Comparison of ENCODE assay signal across 15 cellular contexts in the genomic region with DNA sequence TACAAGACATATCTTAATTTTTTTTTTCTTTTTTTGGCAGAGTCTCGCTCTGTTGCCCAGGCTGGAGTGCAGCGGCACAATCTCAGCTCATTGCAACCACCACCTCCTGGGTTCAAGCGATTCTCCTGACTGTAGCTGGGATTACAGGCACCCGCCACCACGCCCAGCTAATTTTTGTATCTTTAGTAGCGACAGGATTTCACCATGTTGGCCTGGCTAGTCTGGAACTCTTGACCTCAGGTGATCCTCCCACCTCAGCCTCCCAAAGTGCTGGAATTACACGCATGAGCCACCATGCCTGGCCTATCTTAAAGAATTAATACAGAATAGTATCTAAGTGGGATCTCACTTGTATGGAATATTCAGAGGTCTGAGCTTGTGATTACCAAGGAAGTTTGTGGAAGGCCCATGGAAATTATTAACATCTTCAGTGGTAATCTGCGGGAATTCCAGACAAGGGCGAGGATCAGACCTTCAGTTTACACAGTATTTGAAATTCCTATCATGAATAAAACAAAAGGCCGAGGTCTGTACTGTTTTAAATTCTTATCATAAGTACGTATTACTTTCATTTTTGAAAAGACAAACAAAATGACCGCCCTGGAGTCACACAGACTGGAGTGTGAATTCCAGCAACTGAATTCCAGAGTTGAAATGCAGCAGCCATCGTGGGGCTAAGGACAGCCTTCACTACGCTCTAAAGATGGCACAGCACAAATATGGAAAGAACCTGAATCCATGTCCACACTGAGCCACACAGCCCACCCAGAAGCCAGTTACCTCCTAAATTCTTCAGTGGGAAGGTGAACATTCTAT. TPM values are rescaled to one million over a fixed set of nuclear protein-coding genes. Genes with fewer than 3 reads are reported as not detected.
DNase-seq lines count a peak whose midpoint lies in the region; ATAC-seq, FAIRE-seq and TF ChIP-seq lines count a peak whose summit lies in the region.
"Had no signal": no experiment of that assay in that cellular context is flagged by ENCODE, and none has a peak within 500 bp of the region (broad histone marks: within the 10 kb centered on the region; RNA-seq: fewer than 3 reads in every experiment).

No MANE protein-coding gene starts in this region.

- no peaks in the 10 kb centered on the region for H3K9me3 ChIP-seq in K562 (replicated peaks; ENCODE audit: control insufficient read depth, insufficient read depth, low read depth, low read length)
- no peaks in the 10 kb centered on the region for H3K9me3 ChIP-seq in right lobe of liver
- H3K9me3 ChIP-seq in suprapubic skin: no peaks in the 10 kb centered on the region
- no peaks in the 10 kb centered on the region for H3K9me3 ChIP-seq in mammary epithelial cell (replicated peaks; ENCODE audit: insufficient read depth, low read length)

- TF ChIP-seq POLR2A in K562 (conservative IDR thresholded peaks at IDR 0.05) (no peak), right lobe of liver (IDR thresholded peaks at IDR 0.05) (no peak), suprapubic skin (IDR thresholded peaks at IDR 0.05) (no peak)

- H4K20me1 ChIP-seq in K562 (replicated peaks; ENCODE audit: control insufficient read depth, insufficient read depth, low read length): peaks cover 19% of the 10 kb centered on the region
- no peaks in the 10 kb centered on the region for H4K20me1 ChIP-seq in mammary epithelial cell (ENCODE audit: insufficient read depth, low read length)

- TF ChIP-seq CTCF in K562 (IDR thresholded peaks at IDR 0.05 in 2 of 3, conservative IDR thresholded peaks at IDR 0.05 in 1 of 3; ENCODE audit: insufficient read depth in 2 of 3, low read depth in 1 of 3, low read length in 3 of 3) (no peak), right lobe of liver (IDR thresholded peaks at IDR 0.05) (no peak), suprapubic skin (IDR thresholded peaks at IDR 0.05) (no peak), mammary epithelial cell (conservative IDR thresholded peaks at IDR 0.05 in 1 of 2, IDR thresholded peaks at IDR 0.05 in 1 of 2; ENCODE audit: extremely low read depth in 1 of 2, insufficient read depth in 1 of 2, low read depth in 1 of 2, low read length in 2 of 2) (no peak)

- no peak overlapping the region for H3K4me3 ChIP-seq in K562
- H3K4me3 ChIP-seq in right lobe of liver: no peak overlapping the region
- H3K4me3 ChIP-seq in suprapubic skin: no peak overlapping the region
- no peak overlapping the region for H3K4me3 ChIP-seq in mammary epithelial cell (replicated peaks in 1 of 3; ENCODE audit: insufficient read depth in 1 of 3, low read depth in 2 of 3, low read length in 3 of 3)

- H3K4me3 Mint-ChIP-seq in activated CD4-positive, alpha-beta memory T cell treated with anti-CD3 and anti-CD28 coated beads for 36 hours: no peak overlapping the region
- no peak overlapping the region for H3K4me3 Mint-ChIP-seq in activated CD4-positive, alpha-beta memory T cell treated with anti-CD3 and anti-CD28 coated beads, Interleukin-2, amount 10 ng/mL, durations not matched to agents 7 days and 5 days

- no peaks in the 10 kb centered on the region for H3K9me1 ChIP-seq in K562 (ENCODE audit: control insufficient read depth, insufficient read depth, low read length)

- H3K4me1 ChIP-seq in K562 (replicated peaks in 1 of 2; ENCODE audit: control insufficient read depth in 2 of 2, insufficient read depth in 2 of 2, low read length in 2 of 2) (peaks cover 0 to 6% of the 10 kb centered on the region in 2 experiments; a peak in 2 of 5 replicates), right lobe of liver (no peaks in the 10 kb centered on the region), suprapubic skin (peaks cover 14% of the 10 kb centered on the region), mammary epithelial cell (ENCODE audit: insufficient read depth, low read length) (no peaks in the 10 kb centered on the region)

- in situ Hi-C loops in K562 (cut with MboI) (no loop called here), mammary epithelial cell (cut with MboI; ENCODE audit: low sequenced_read_pairs in 2 of 2) (loop anchor here in 1 of 2 donors (25.0 kb wide), 1 partner anchor 303 kb away; no protein-coding TSS in a partner anchor)

- ATAC-seq in K562: no peak
- peak in 2 of 4 donors; percentile 15 to 46 for ATAC-seq in right lobe of liver

- peak; percentile 40 for FAIRE-seq in K562 (lab: Jason Lieb, UNC)
- FAIRE-seq: A204.1, keratinocyte had no signal

- WGBS in K562 (ENCODE audit: insufficient coverage, low coverage, missing lambda C conversion rate): 4% methylated on average over 14 of the region's 14 CpGs
- WGBS in right lobe of liver (ENCODE audit: insufficient coverage, low coverage, low lambda C conversion rate, missing lambda C conversion rate): 53% methylated on average over 14 of the region's 14 CpGs
- 80% methylated on average over 14 of the region's 14 CpGs for WGBS in suprapubic skin
- 81% methylated on average over 14 of the region's 14 CpGs for WGBS in mammary epithelial cell (ENCODE audit: low coverage, missing lambda C conversion rate)

- H3K27me3 ChIP-seq in K562 (ENCODE audit: control insufficient read depth in 2 of 2, insufficient read depth in 2 of 2, low read length in 2 of 2) (peaks cover 44 to 65% of the 10 kb centered on the region in 2 experiments), right lobe of liver (no peaks in the 10 kb centered on the region), suprapubic skin (peaks cover 32% of the 10 kb centered on the region), mammary epithelial cell (ENCODE audit: insufficient read depth, low read length) (peaks cover 12% of the 10 kb centered on the region)

- POLR2A ChIA-PET in activated CD4-positive, alpha-beta memory T cell treated with anti-CD3 and anti-CD28 coated beads for 36 hours (lab: Charles Lee): no interaction called here
- POLR2A ChIA-PET in activated CD4-positive, alpha-beta memory T cell treated with anti-CD3 and anti-CD28 coated beads, Interleukin-2, amount 10 ng/mL, durations not matched to agents 7 days and 5 days (lab: Charles Lee): no interaction called here
- POLR2A ChIA-PET in K562 (lab: Yijun Ruan, JAX): interaction anchor here (0.6 to 2.4 kb wide), 3 partner anchors 11 to 1507 kb away, joined by 3 to 6 read pairs (median 5); no protein-coding TSS in a partner anchor

- H3K4me2 ChIP-seq in K562 (ENCODE audit: insufficient read depth, low read length): no peak overlapping the region
- H3K4me2 ChIP-seq in mammary epithelial cell (ENCODE audit: insufficient read depth, low read depth, low read length): no peak overlapping the region

- no peak overlapping the region for H3K9ac ChIP-seq in K562 (ENCODE audit: insufficient read depth in 1 of 2, low read depth in 2 of 2, low read length in 2 of 2)
- H3K9ac ChIP-seq in mammary epithelial cell (ENCODE audit: insufficient read depth, low read length): no peak overlapping the region

- BruUV-seq in K562 (replicated peaks; lab: Mats Ljungman, UMichigan) (no TSS peak), mammary epithelial cell (replicated peaks; lab: Mats Ljungman, UMichigan) (no TSS peak)

- H3K79me2 ChIP-seq in K562 (ENCODE audit: control insufficient read depth, insufficient read depth, low read length) (no peaks in the 10 kb centered on the region), mammary epithelial cell (ENCODE audit: insufficient read depth, low read length) (no peaks in the 10 kb centered on the region)

- H3K4me1 Mint-ChIP-seq in activated CD4-positive, alpha-beta memory T cell treated with anti-CD3 and anti-CD28 coated beads for 36 hours (ENCODE audit: low read depth): no peaks in the 10 kb centered on the region
- H3K4me1 Mint-ChIP-seq in activated CD4-positive, alpha-beta memory T cell treated with anti-CD3 and anti-CD28 coated beads, Interleukin-2, amount 10 ng/mL, durations not matched to agents 7 days and 5 days: peaks cover 1% of the 10 kb centered on the region

- peak; percentile 5 for DNase-seq in activated CD4-positive, alpha-beta memory T cell treated with anti-CD3 and anti-CD28 coated beads for 36 hours
- no peak for DNase-seq in activated CD4-positive, alpha-beta memory T cell treated with anti-CD3 and anti-CD28 coated beads, Interleukin-2, amount 10 ng/mL, durations not matched to agents 7 days and 5 days
- DNase-seq in K562 (ENCODE audit: extremely low read depth in 1 of 4, low spot score in 3 of 4): no peak
- DNase-seq in right lobe of liver: peak in 2 of 3 donors; percentile 3 to 45
- DNase-seq in suprapubic skin (ENCODE audit: low spot score in 2 of 2): peak; percentile 25 to 75
- no peak for DNase-seq in activated naive CD4-positive, alpha-beta T cell treated with Interleukin-2 at 50 U/mL for 16 hours
- DNase-seq in SIG-M5 (lab: John Stamatoyannopoulos, UW): no peak
- no peak for DNase-seq in mammary epithelial cell
- DNase-seq: activated T-cell treated with anti-CD3 and anti-CD28 coated beads for 4 hours; effector CD8-positive, alpha-beta T cell; GDM1; NCI-H510A treated with DMSO at 0.1 percent for 48 hours had no signal

- H3K27ac Mint-ChIP-seq in activated CD4-positive, alpha-beta memory T cell treated with anti-CD3 and anti-CD28 coated beads for 36 hours: no peak overlapping the region
- no peak overlapping the region for H3K27ac Mint-ChIP-seq in activated CD4-positive, alpha-beta memory T cell treated with anti-CD3 and anti-CD28 coated beads, Interleukin-2, amount 10 ng/mL, durations not matched to agents 7 days and 5 days

- no peak for TF ChIP-seq RAD21 in K562 (CRISPR knock-in tag; conservative IDR thresholded peaks at IDR 0.05 in 1 of 2, IDR thresholded peaks at IDR 0.05 in 1 of 2)

- H3K36me3 ChIP-seq in K562 (ENCODE audit: control insufficient read depth, insufficient read depth, low read length) (no peaks in the 10 kb centered on the region), right lobe of liver (no peaks in the 10 kb centered on the region), suprapubic skin (no peaks in the 10 kb centered on the region), mammary epithelial cell (ENCODE audit: insufficient read depth, low read length) (no peaks in the 10 kb centered on the region)

- H3K36me3 Mint-ChIP-seq in activated CD4-positive, alpha-beta memory T cell treated with anti-CD3 and anti-CD28 coated beads for 36 hours: no peaks in the 10 kb centered on the region
- no peaks in the 10 kb centered on the region for H3K36me3 Mint-ChIP-seq in activated CD4-positive, alpha-beta memory T cell treated with anti-CD3 and anti-CD28 coated beads, Interleukin-2, amount 10 ng/mL, durations not matched to agents 7 days and 5 days (ENCODE audit: low read depth)

- H2AFZ ChIP-seq in K562 (ENCODE audit: low read depth, low read length) (no peak overlapping the region), mammary epithelial cell (ENCODE audit: low read depth, low read length) (no peak overlapping the region)

- CTCF ChIA-PET in activated CD4-positive, alpha-beta memory T cell treated with anti-CD3 and anti-CD28 coated beads for 36 hours (lab: Charles Lee): interaction anchor here (1.0 kb wide), 1 partner anchor 10 kb away, joined by 3 read pairs; no protein-coding TSS in a partner anchor
- CTCF ChIA-PET in activated CD4-positive, alpha-beta memory T cell treated with anti-CD3 and anti-CD28 coated beads, Interleukin-2, amount 10 ng/mL, durations not matched to agents 7 days and 5 days (lab: Charles Lee): interaction anchor here (0.8 kb wide), 1 partner anchor 8 kb away, joined by 3 read pairs; no protein-coding TSS in a partner anchor
- CTCF ChIA-PET in K562 (lab: Yijun Ruan, JAX; ENCODE audit: low intra/inter-chr PET ratio): interaction anchor here (0.6 kb wide), 1 partner anchor 239 kb away, joined by 4 read pairs; no protein-coding TSS in a partner anchor
- CTCF ChIA-PET in mammary epithelial cell (lab: Charles Lee; ENCODE audit: low non-redundant PET): no interaction called here

- peaks cover 40% of the 10 kb centered on the region for H3K27me3 Mint-ChIP-seq in activated CD4-positive, alpha-beta memory T cell treated with anti-CD3 and anti-CD28 coated beads for 36 hours
- peaks cover 43% of the 10 kb centered on the region for H3K27me3 Mint-ChIP-seq in activated CD4-positive, alpha-beta memory T cell treated with anti-CD3 and anti-CD28 coated beads, Interleukin-2, amount 10 ng/mL, durations not matched to agents 7 days and 5 days

- no peak for TF ChIP-seq EP300 in K562 (IDR thresholded peaks at IDR 0.05; ENCODE audit: low read length)
- no peak for TF ChIP-seq EP300 in suprapubic skin (IDR thresholded peaks at IDR 0.05)

- H3K27ac ChIP-seq in K562 (ENCODE audit: extremely low read depth, low read depth, low read length) (no peak overlapping the region), right lobe of liver (no peak overlapping the region), suprapubic skin (no peak overlapping the region), mammary epithelial cell (ENCODE audit: insufficient read depth, low read depth, low read length) (no peak overlapping the region)

- no peaks in the 10 kb centered on the region for H3K9me3 Mint-ChIP-seq in activated CD4-positive, alpha-beta memory T cell treated with anti-CD3 and anti-CD28 coated beads for 36 hours
- no peaks in the 10 kb centered on the region for H3K9me3 Mint-ChIP-seq in activated CD4-positive, alpha-beta memory T cell treated with anti-CD3 and anti-CD28 coated beads, Interleukin-2, amount 10 ng/mL, durations not matched to agents 7 days and 5 days

- dilution Hi-C loops in mammary epithelial cell (cut with HindIII; ENCODE audit: low sequenced_read_pairs): no loop called here

- intact Hi-C loops in activated CD4-positive, alpha-beta memory T cell treated with anti-CD3 and anti-CD28 coated beads for 36 hours (cut with micrococcal nuclease): no loop called here
- intact Hi-C loops in K562 (cut with micrococcal nuclease): no loop called here
- intact Hi-C loops in right lobe of liver (cut with DNase I): no loop called here
- intact Hi-C loops in mammary epithelial cell (cut with micrococcal nuclease): no loop called here

RNA-seq across cellular contexts. Expression of gene GPRIN2, which starts 16.7 kb away (rescaled TPM):
- total RNA-seq in activated CD4-positive, alpha-beta memory T cell treated with anti-CD3 and anti-CD28 coated beads for 36 hours: not detected
- total RNA-seq in activated CD4-positive, alpha-beta memory T cell treated with anti-CD3 and anti-CD28 coated beads, Interleukin-2, amount 10 ng/mL, durations not matched to agents 7 days and 5 days: not detected
- not detected in 2 replicates for total RNA-seq in K562 (2011; cell fraction: chromatin; rRNA removed; ENCODE audit: low replicate concordance)
- not detected in 2 replicates for total RNA-seq in K562 (2011; cell fraction: nucleolus; rRNA removed)
- total RNA-seq in K562 (2011; cell fraction: nucleoplasm; rRNA removed): not detected in 2 replicates
- total RNA-seq in K562 (2014; rRNA removed) (not detected in 2 replicates), K562 (2014; rRNA removed; fragmentation: Illumina TruSeq; extraction: Trizol) (not detected in 2 replicates), K562 (2015; rRNA removed; fragmentation: Illumina TruSeq; extraction: Trizol) (not detected in 2 replicates), K562 (2021) (not detected in 2 replicates), right lobe of liver (under 1 TPM; 0.19 to 0.84 (median 0.32) TPM), suprapubic skin (10 to 100 TPM; 32.8 to 61.2 (median 40.4) TPM), mammary epithelial cell (1 to 10 TPM in 1 of 2 donors, under 1 TPM in 1; 0.54 to 3.7 TPM)
- polyA plus RNA-seq in K562 (2011; rRNA removed) (not detected in 2 replicates), K562 (2014; fragmentation: Illumina TruSeq; extraction: Trizol) (not detected in 2 replicates), K562 (2014; fragmentation: Nextera tagmentation; extraction: Ambion mirVana) (not detected), K562 (2014; rRNA removed) (not detected in 2 replicates), mammary epithelial cell (0.20 TPM)
- not detected in 2 replicates for polyA plus RNA-seq in K562 (2011; cell fraction: cytosol; rRNA removed)
- polyA plus RNA-seq in K562 (2011; cell fraction: nucleus; rRNA removed): not detected in 2 replicates
- not detected in 2 replicates for polyA plus RNA-seq in K562 (2012)
- polyA minus RNA-seq in K562 (2011; rRNA and poly(A)+ RNA removed): not detected in 2 replicates
- not detected in 2 replicates for polyA minus RNA-seq in K562 (2011; cell fraction: cytosol; rRNA and poly(A)+ RNA removed)
- polyA minus RNA-seq in K562 (2011; cell fraction: nucleus; rRNA and poly(A)+ RNA removed): not detected in 2 replicates
- not detected for polyA minus RNA-seq in mammary epithelial cell
- total RNA-seq: T-helper 1 cell treated with Interleukin-12 subunit alpha and Interleukin-12 subunit beta and Interleukin-4 antibody, amounts not matched to agents 30 ng/mL and 1 ng/mL, for 36 hours had no signal

RNA-seq across cellular contexts. Expression of gene SYT15, which starts 39.1 kb away (rescaled TPM):
- total RNA-seq in activated CD4-positive, alpha-beta memory T cell treated with anti-CD3 and anti-CD28 coated beads for 36 hours: under 1 TPM; 0.51 to 0.71 TPM
- under 1 TPM; 0.86 to 0.95 TPM for total RNA-seq in activated CD4-positive, alpha-beta memory T cell treated with anti-CD3 and anti-CD28 coated beads, Interleukin-2, amount 10 ng/mL, durations not matched to agents 7 days and 5 days
- 1.5 and 3.2 TPM in 2 replicates for total RNA-seq in K562 (2011; cell fraction: chromatin; rRNA removed; ENCODE audit: low replicate concordance)
- total RNA-seq in K562 (2011; cell fraction: nucleolus; rRNA removed): 0.67 and 1.1 TPM in 2 replicates
- 1.6 and 2.4 TPM in 2 replicates for total RNA-seq in K562 (2011; cell fraction: nucleoplasm; rRNA removed)
- total RNA-seq in K562 (2014; rRNA removed): 0.05 and 0.37 TPM in 2 replicates
- total RNA-seq in K562 (2014; rRNA removed; fragmentation: Illumina TruSeq; extraction: Trizol): 0.25 and 0.70 TPM in 2 replicates
- total RNA-seq in K562 (2015; rRNA removed; fragmentation: Illumina TruSeq; extraction: Trizol): 0.23 TPM in 1 of 2 replicates, not detected in the other
- total RNA-seq in K562 (2021): 0.65 and 0.82 TPM in 2 replicates
- polyA plus RNA-seq in K562 (2011; rRNA removed): 0.22 and 0.53 TPM in 2 replicates
- polyA plus RNA-seq in K562 (2011; cell fraction: cytosol; rRNA removed): 0.15 and 0.25 TPM in 2 replicates
- 0.49 and 0.74 TPM in 2 replicates for polyA plus RNA-seq in K562 (2011; cell fraction: nucleus; rRNA removed)
- 0.15 and 0.39 TPM in 2 replicates for polyA plus RNA-seq in K562 (2012)
- polyA plus RNA-seq in K562 (2014; fragmentation: Illumina TruSeq; extraction: Trizol): 0.10 and 0.22 TPM in 2 replicates
- under 1 TPM; 0.15 to 0.20 TPM for polyA plus RNA-seq in K562 (2014; fragmentation: Nextera tagmentation; extraction: Ambion mirVana)
- 0.05 and 0.36 TPM in 2 replicates for polyA plus RNA-seq in K562 (2014; rRNA removed)
- 0.51 and 0.60 TPM in 2 replicates for polyA minus RNA-seq in K562 (2011; rRNA and poly(A)+ RNA removed)
- not detected in 2 replicates for polyA minus RNA-seq in K562 (2011; cell fraction: cytosol; rRNA and poly(A)+ RNA removed)
- polyA minus RNA-seq in K562 (2011; cell fraction: nucleus; rRNA and poly(A)+ RNA removed): 0.33 and 0.40 TPM in 2 replicates
- total RNA-seq in right lobe of liver: 1 to 10 TPM in 2 of 6 experiments, under 1 TPM in 4; 0.43 to 1.3 (median 0.82) TPM
- 1 to 10 TPM in 3 of 4 donors, under 1 TPM in 1; 0.26 to 4.0 (median 2.6) TPM for total RNA-seq in suprapubic skin
- under 1 TPM; under 0.01 to 0.68 TPM for total RNA-seq in mammary epithelial cell
- polyA plus RNA-seq in mammary epithelial cell: 0.07 TPM
- polyA minus RNA-seq in mammary epithelial cell: not detected

Comparison
In these comparisons a context has a peak if more than half of its experiments do, and no peak if none do; other contexts are left out.
1. DNase-seq: peak in activated CD4-positive, alpha-beta memory T cell treated with anti-CD3 and anti-CD28 coated beads for 36 hours (single experiment), right lobe of liver (2 of 3) and suprapubic skin (2 of 2); none in activated CD4-positive, alpha-beta memory T cell treated with anti-CD3 and anti-CD28 coated beads, Interleukin-2, amount 10 ng/mL, durations not matched to agents 7 days and 5 days (single experiment), K562 (0 of 4), activated naive CD4-positive, alpha-beta T cell treated with Interleukin-2 at 50 U/mL for 16 hours (single experiment), SIG-M5 (single experiment) and mammary epithelial cell (single experiment).
2. RNA of gene GPRIN2, which starts 16.7 kb away (total RNA-seq): 32.8 to 61.2 TPM in suprapubic skin; 0.54 to 3.7 TPM in mammary epithelial cell, 0.19 to 0.84 TPM in right lobe of liver, not detected in activated CD4-positive, alpha-beta memory T cell treated with anti-CD3 and anti-CD28 coated beads for 36 hours, not detected in activated CD4-positive, alpha-beta memory T cell treated with anti-CD3 and anti-CD28 coated beads, Interleukin-2, amount 10 ng/mL, durations not matched to agents 7 days and 5 days and not detected in K562; every median in the first group is over 4 times any median in the second.